In the genomic region with DNA sequence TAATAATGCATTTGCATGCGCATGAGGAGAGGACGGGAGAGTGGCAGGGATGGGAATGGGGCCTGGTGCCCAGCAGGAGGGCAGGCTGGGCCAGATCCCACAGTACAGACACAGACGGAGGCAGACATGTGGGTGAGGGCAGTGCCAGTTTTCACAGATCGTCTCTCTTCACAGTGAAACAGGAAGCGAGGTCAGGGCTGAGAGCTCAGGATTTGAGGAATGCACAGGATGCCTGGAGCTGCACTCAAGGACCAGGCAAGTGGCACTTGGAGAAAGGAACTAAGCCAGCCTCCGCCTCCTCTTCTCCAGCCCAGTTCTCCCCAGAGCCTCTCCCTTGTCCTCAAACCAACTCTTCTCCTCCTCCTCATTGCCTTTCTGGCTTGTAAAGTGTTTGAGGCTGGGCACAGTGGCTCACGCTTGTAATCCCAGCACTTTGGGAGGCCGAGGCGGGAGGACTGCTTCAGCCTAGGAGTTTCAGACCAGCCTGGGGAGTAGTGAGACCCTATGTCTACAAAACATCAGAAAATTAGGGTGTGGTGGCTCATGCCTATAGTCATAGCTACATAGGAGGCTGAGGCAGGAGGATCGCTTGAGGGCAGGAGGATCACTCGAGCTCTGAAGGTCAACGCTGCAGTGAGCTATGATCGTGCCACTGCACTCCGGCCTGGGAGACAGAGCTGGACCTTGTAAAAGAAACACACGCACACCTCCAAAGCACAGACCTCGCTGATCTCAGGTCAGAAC, we compare ENCODE assay signal across 9 cellular contexts.
A peak's percentile ranks its signal among the peaks of the same experiment; 100 is the strongest.
DNase-seq lines count a peak whose midpoint lies in the region; ATAC-seq and TF ChIP-seq lines count a peak whose summit lies in the region.
"Had no signal": no experiment of that assay in that cellular context is flagged by ENCODE, and none has a peak within 500 bp of the region (broad histone marks: within the 10 kb centered on the region; RNA-seq: fewer than 3 reads in every experiment).

No MANE protein-coding gene starts in this region.

- H3K27me3 ChIP-seq in BLaER1 treated with 17β-estradiol and CSF1 and Interleukin-3, amounts not matched to agents 10 nM and 100 nM = no peaks in the 10 kb centered on the region
- no peaks in the 10 kb centered on the region for H3K27me3 ChIP-seq in gastroesophageal sphincter

- TF ChIP-seq CTCF in gastroesophageal sphincter (IDR thresholded peaks at IDR 0.05) = no peak

- H3K4me1 ChIP-seq in BLaER1 treated with 17β-estradiol and CSF1 and Interleukin-3, amounts not matched to agents 10 nM and 100 nM = peaks cover 34 to 80% (median 72%) of the 10 kb centered on the region in 10 experiments
- peaks cover 0 to 4% (median 0%) of the 10 kb centered on the region in 3 donors for H3K4me1 ChIP-seq in gastroesophageal sphincter

- ATAC-seq in gastroesophageal sphincter (peak; percentile 27), HG02571 (IDR thresholded peaks at IDR 0.05; ENCODE audit: unreplicated experiment) (no peak), HG03097 (IDR thresholded peaks at IDR 0.05; ENCODE audit: low FRiP score, unreplicated experiment) (no peak)
- ATAC-seq in activated naive CD4-positive, alpha-beta T cell treated with anti-CD3 and anti-CD28 coated beads, Interleukin-2, amount 50 U/mL, for 72 hours = no peak

- H3K9me3 Mint-ChIP-seq in activated naive CD4-positive, alpha-beta T cell treated with anti-CD3 and anti-CD28 coated beads, Interleukin-2, amount 50 U/mL, for 72 hours = peaks cover 3 to 9% of the 10 kb centered on the region in 2 donors

- peaks cover 0 to 74% (median 15%) of the 10 kb centered on the region in 11 experiments; a peak in 19 of 22 replicates for H3K36me3 ChIP-seq in BLaER1 treated with 17β-estradiol and CSF1 and Interleukin-3, amounts not matched to agents 10 nM and 100 nM
- H3K36me3 ChIP-seq in gastroesophageal sphincter = peaks cover 0 to 8% of the 10 kb centered on the region in 2 donors

- peak overlapping the region; percentile 43 to 80 (median 75); a peak in 20 of 22 replicates for H3K9ac ChIP-seq in BLaER1 treated with 17β-estradiol and CSF1 and Interleukin-3, amounts not matched to agents 10 nM and 100 nM

- H3K4me2 ChIP-seq in BLaER1 treated with 17β-estradiol and CSF1 and Interleukin-3, amounts not matched to agents 10 nM and 100 nM = peak overlapping the region in 10 of 11 experiments; percentile 46 to 94 (median 82); a peak in 20 of 22 replicates

- TF ChIP-seq EP300 in gastroesophageal sphincter (IDR thresholded peaks at IDR 0.05) = no peak

- peak overlapping the region in 3 of 10 experiments; percentile 11 to 45 (median 15); a peak in 3 of 20 replicates for H3K4me3 ChIP-seq in BLaER1 treated with 17β-estradiol and CSF1 and Interleukin-3, amounts not matched to agents 10 nM and 100 nM
- H3K4me3 ChIP-seq in gastroesophageal sphincter = no peak overlapping the region

- peaks cover 0 to 9% of the 10 kb centered on the region in 2 donors for H3K36me3 Mint-ChIP-seq in activated naive CD4-positive, alpha-beta T cell treated with anti-CD3 and anti-CD28 coated beads, Interleukin-2, amount 50 U/mL, for 72 hours

- peak overlapping the region; percentile 62 to 100 (median 97) for H3K27ac ChIP-seq in BLaER1 treated with 17β-estradiol and CSF1 and Interleukin-3, amounts not matched to agents 10 nM and 100 nM
- H3K27ac ChIP-seq in gastroesophageal sphincter = peak overlapping the region in 3 of 4 donors; percentile 13 to 57 (median 31)

- WGBS in gastroesophageal sphincter (ENCODE audit: low coverage in 1 of 2), 2 donors = 73 to 85% methylated on average over 9 to 12 of the region's 16 CpGs

- peak overlapping the region in 1 of 2 donors; percentile 37 for H3K27ac Mint-ChIP-seq in activated naive CD4-positive, alpha-beta T cell treated with anti-CD3 and anti-CD28 coated beads, Interleukin-2, amount 50 U/mL, for 72 hours

- peak; percentile 19 for DNase-seq in NCI-H2029 (lab: John Stamatoyannopoulos, UW)
- DNase-seq in occipital lobe (lab: John Stamatoyannopoulos, UW) = peak; percentile 20
- DNase-seq in NCI-H69 (lab: John Stamatoyannopoulos, UW) = no peak
- DNase-seq in activated naive CD4-positive, alpha-beta T cell treated with anti-CD3 and anti-CD28 coated beads, Interleukin-2, amount 50 U/mL, for 72 hours (ENCODE audit: low spot score in 2 of 2) = no peak
- DNase-seq: NCI-H2171 had no signal

- H4K20me1 ChIP-seq in BLaER1 treated with 17β-estradiol and CSF1 and Interleukin-3, amounts not matched to agents 10 nM and 100 nM = no peaks in the 10 kb centered on the region

- H3K9me3 ChIP-seq in BLaER1 treated with 17β-estradiol and CSF1 and Interleukin-3, amounts not matched to agents 10 nM and 100 nM (replicated peaks in 1 of 11) = peaks cover 14 to 51% (median 26%) of the 10 kb centered on the region in 11 experiments
- H3K9me3 ChIP-seq in gastroesophageal sphincter = peaks cover 0 to 5% (median 0%) of the 10 kb centered on the region in 3 donors

- TF ChIP-seq POLR2A in gastroesophageal sphincter (IDR thresholded peaks at IDR 0.05) = no peak

Comparison
In these comparisons a context has a peak if more than half of its experiments do, and no peak if none do; other contexts are left out.
1. DNase-seq: peak in NCI-H2029 (single experiment) and occipital lobe (single experiment); none in NCI-H69 (single experiment) and activated naive CD4-positive, alpha-beta T cell treated with anti-CD3 and anti-CD28 coated beads, Interleukin-2, amount 50 U/mL, for 72 hours (0 of 2).